17 cellular contexts compared by ENCODE assay signal in genomic region chr7:341841-342638, GRCh38. TPM values are rescaled to one million over a fixed set of nuclear protein-coding genes. Genes with fewer than 3 reads are reported as not detected.
DNase-seq lines count a peak whose midpoint lies in the region; ATAC-seq and FAIRE-seq lines count a peak whose summit lies in the region.
"Had no signal": no experiment of that assay in that cellular context is flagged by ENCODE, and none has a peak within 500 bp of the region (broad histone marks: within the 10 kb centered on the region; RNA-seq: fewer than 3 reads in every experiment).

No MANE protein-coding gene starts in this region.

- ATAC-seq in left ventricle myocardium superior (peak; percentile 90), GM19324 (IDR thresholded peaks at IDR 0.05; ENCODE audit: low FRiP score, unreplicated experiment) (no peak)

- peak; percentile 73 for FAIRE-seq in urothelium cell line (lab: Jason Lieb, UNC)
- FAIRE-seq: H1 had no signal

- intact Hi-C loops in left ventricle myocardium superior (cut with micrococcal nuclease) = no loop called here

- peak; percentile 30 to 60 for DNase-seq in SHP77 (lab: John Stamatoyannopoulos, UW)
- DNase-seq in SHP77 treated with DMSO at 0.1 percent for 48 hours (lab: John Stamatoyannopoulos, UW) = no peak
- peak; percentile 76 for DNase-seq in left ventricle myocardium superior
- peak in 55 of 56 donors; percentile 19 to 94 (median 81) for DNase-seq in nucleus accumbens (lab: John Stamatoyannopoulos, UW)
- DNase-seq in urothelium cell line (ENCODE audit: low spot score) = no peak
- no peak for DNase-seq in stimulated activated CD4-positive, alpha-beta T cell treated with anti-CD3 and anti-CD28 coated beads, Interleukin-4, amount 100 ng/mL, for 4 hours
- no peak for DNase-seq in NK-92 (lab: John Stamatoyannopoulos, UW; ENCODE audit: unreplicated experiment)
- DNase-seq: activated CD4-positive, alpha-beta T cell treated with anti-CD3 and anti-CD28 coated beads, Interleukin-2, amount 50 U/mL, for 4 hours; activated gamma-delta T cell; cerebellar nuclear complex; DMS153; NCI-H2081 treated with DMSO at 0.1 percent for 48 hours; T-helper 2 cell had no signal

RNA-seq across cellular contexts. Expression of gene FOXL3, which starts 52.1 kb away (rescaled TPM):
- not detected for total RNA-seq in left ventricle myocardium superior
- total RNA-seq: A172, H1, pulmonary artery endothelial cell had no signal

Comparison
In these comparisons a context has a peak if more than half of its experiments do, and no peak if none do; other contexts are left out.
1. DNase-seq: peak in SHP77 (2 of 2), left ventricle myocardium superior (single experiment) and nucleus accumbens (55 of 56); none in SHP77 treated with DMSO at 0.1 percent for 48 hours (single experiment), urothelium cell line (single experiment), stimulated activated CD4-positive, alpha-beta T cell treated with anti-CD3 and anti-CD28 coated beads, Interleukin-4, amount 100 ng/mL, for 4 hours (0 of 2) and NK-92 (single experiment).